In genomic region chr1:201013031-201013485, GRCh38 we compare ENCODE assay signal across 14 cellular contexts. TPM values are rescaled to one million over a fixed set of nuclear protein-coding genes. Genes with fewer than 3 reads are reported as not detected.
DNase-seq lines count a peak whose midpoint lies in the region; TF ChIP-seq lines count a peak whose summit lies in the region.
"Had no signal": no experiment of that assay in that cellular context is flagged by ENCODE, and none has a peak within 500 bp of the region (broad histone marks: within the 10 kb centered on the region; RNA-seq: fewer than 3 reads in every experiment).

No MANE protein-coding gene starts in this region.

- H3K27me3 ChIP-seq in PC-9 (ENCODE audit: insufficient read depth, low read depth), result no peaks in the 10 kb centered on the region

- DNase-seq in SIG-M5 treated with dmso at 0.1 percent for 504 hours (lab: John Stamatoyannopoulos, UW; ENCODE audit: unreplicated experiment) (peak; percentile 68), SIG-M5 (lab: John Stamatoyannopoulos, UW) (no peak), PC-9 (peak; percentile 25 to 40), caudate nucleus (lab: John Stamatoyannopoulos, UW) (no peak), DMS53 (lab: John Stamatoyannopoulos, UW) (no peak), NCI-H1417 treated with DMSO at 0.1 percent for 48 hours (lab: John Stamatoyannopoulos, UW) (no peak)
- peak; percentile 37 for DNase-seq in stimulated activated CD8-positive, alpha-beta memory T cell treated with anti-CD3 and anti-CD28 coated beads, Interleukin-4, amount 100 ng/mL, for 48 hours
- no peak for DNase-seq in effector CD4-positive, alpha-beta T cell
- DNase-seq: 8988T; effector memory CD4-positive, alpha-beta T cell; NCI-H2107; stimulated activated CD4-positive, alpha-beta T cell treated with anti-CD3 and anti-CD28 coated beads, Interleukin-4, amount 100 ng/mL, for 24 hours had no signal

- H3K9me3 ChIP-seq in PC-9 (ENCODE audit: insufficient read depth, low read depth), result no peaks in the 10 kb centered on the region
- H3K9me3 ChIP-seq: HAP-1 had no signal

- no peak for TF ChIP-seq CTCF in PC-9 (conservative IDR thresholded peaks at IDR 0.05)

- no peak overlapping the region for H3K4me3 ChIP-seq in PC-9
- H3K4me3 ChIP-seq: GM12878, HAP-1 had no signal

- H3K9me2 ChIP-seq in PC-9 (ENCODE audit: insufficient read depth), result no peaks in the 10 kb centered on the region

- BruUV-seq in PC-9 (replicated peaks; lab: Mats Ljungman, UMichigan), result no TSS peak

- H3K79me2 ChIP-seq in PC-9 (ENCODE audit: low read depth), result no peaks in the 10 kb centered on the region

- intact Hi-C loops in PC-9 (cut with micrococcal nuclease; ENCODE audit: unreplicated experiment), result no loop called here

- peaks cover 8% of the 10 kb centered on the region; the same call in 1 of the 2 replicates for H3F3A ChIP-seq in PC-9 (ENCODE audit: insufficient read depth, low read depth)

- H2AFZ ChIP-seq in PC-9, result no peak overlapping the region

- peaks cover 5% of the 10 kb centered on the region for H3K4me1 ChIP-seq in PC-9 (replicated peaks; ENCODE audit: insufficient read depth)

- POLR2A ChIA-PET in PC-9 (lab: Charles Lee; ENCODE audit: unreplicated experiment), result no interaction called here

- CTCF ChIA-PET in PC-9 (lab: Charles Lee), result no interaction called here

- H3K36me3 ChIP-seq in PC-9 (ENCODE audit: low read depth), result no peaks in the 10 kb centered on the region
- H3K36me3 ChIP-seq: HAP-1 had no signal

- no peak overlapping the region for H3K27ac ChIP-seq in PC-9
- peak overlapping the region; percentile 52 for H3K27ac ChIP-seq in caudate nucleus (ENCODE audit: low read depth, low read length)

- H4K20me1 ChIP-seq in PC-9 (ENCODE audit: insufficient read depth), result no peaks in the 10 kb centered on the region

- H3K4me2 ChIP-seq in PC-9, result no peak overlapping the region

RNA-seq across cellular contexts. Expression of gene KIF21B, which starts 10.5 kb away (rescaled TPM):
- total RNA-seq in PC-9 (2021), result 1.9 and 3.7 TPM in 2 replicates

Comparison
In these comparisons a context has a peak if more than half of its experiments do, and no peak if none do; other contexts are left out.
1. DNase-seq: peak in SIG-M5 treated with dmso at 0.1 percent for 504 hours (single experiment), PC-9 (2 of 2) and stimulated activated CD8-positive, alpha-beta memory T cell treated with anti-CD3 and anti-CD28 coated beads, Interleukin-4, amount 100 ng/mL, for 48 hours (single experiment); none in SIG-M5 (single experiment), caudate nucleus (0 of 61), effector CD4-positive, alpha-beta T cell (single experiment), DMS53 (single experiment) and NCI-H1417 treated with DMSO at 0.1 percent for 48 hours (single experiment).